Comparison of ENCODE assay signal across 1 cellular context in the genomic region with DNA sequence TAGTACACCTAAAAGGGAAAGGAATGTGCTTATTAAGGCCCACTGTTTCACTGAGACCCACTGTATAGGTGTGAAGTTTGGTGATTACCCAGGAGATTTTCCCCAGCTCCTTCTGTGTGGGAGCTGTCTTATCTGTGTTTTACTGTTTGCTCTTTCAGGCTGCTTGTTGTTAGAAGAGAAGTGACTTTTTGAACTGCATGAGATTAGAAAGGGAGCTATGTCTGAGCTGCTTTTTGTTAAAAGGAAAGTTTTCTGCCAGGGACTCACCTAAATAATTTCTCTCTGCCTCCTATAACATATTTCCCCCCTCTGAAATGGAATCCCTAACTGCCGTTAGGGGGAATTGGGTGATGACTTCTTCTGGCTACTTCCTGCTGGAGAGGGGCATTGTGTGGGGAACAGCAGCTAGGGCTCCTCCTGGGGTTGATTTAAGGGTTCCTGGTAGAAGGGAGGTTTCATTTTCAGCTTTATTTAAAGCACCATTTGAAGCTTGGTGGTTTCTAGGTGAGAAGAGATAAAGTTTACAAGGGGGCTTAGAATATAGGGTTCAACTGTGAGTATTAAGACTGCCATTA.
TF ChIP-seq lines count a peak whose summit lies in the region.

No MANE protein-coding gene starts in this region.

TF ChIP-seq in GM12878, 131 proteins besides CTCF, POLR2A, EP300 and RAD21 (continued from another document):
- TF ChIP-seq, protein P1, sequence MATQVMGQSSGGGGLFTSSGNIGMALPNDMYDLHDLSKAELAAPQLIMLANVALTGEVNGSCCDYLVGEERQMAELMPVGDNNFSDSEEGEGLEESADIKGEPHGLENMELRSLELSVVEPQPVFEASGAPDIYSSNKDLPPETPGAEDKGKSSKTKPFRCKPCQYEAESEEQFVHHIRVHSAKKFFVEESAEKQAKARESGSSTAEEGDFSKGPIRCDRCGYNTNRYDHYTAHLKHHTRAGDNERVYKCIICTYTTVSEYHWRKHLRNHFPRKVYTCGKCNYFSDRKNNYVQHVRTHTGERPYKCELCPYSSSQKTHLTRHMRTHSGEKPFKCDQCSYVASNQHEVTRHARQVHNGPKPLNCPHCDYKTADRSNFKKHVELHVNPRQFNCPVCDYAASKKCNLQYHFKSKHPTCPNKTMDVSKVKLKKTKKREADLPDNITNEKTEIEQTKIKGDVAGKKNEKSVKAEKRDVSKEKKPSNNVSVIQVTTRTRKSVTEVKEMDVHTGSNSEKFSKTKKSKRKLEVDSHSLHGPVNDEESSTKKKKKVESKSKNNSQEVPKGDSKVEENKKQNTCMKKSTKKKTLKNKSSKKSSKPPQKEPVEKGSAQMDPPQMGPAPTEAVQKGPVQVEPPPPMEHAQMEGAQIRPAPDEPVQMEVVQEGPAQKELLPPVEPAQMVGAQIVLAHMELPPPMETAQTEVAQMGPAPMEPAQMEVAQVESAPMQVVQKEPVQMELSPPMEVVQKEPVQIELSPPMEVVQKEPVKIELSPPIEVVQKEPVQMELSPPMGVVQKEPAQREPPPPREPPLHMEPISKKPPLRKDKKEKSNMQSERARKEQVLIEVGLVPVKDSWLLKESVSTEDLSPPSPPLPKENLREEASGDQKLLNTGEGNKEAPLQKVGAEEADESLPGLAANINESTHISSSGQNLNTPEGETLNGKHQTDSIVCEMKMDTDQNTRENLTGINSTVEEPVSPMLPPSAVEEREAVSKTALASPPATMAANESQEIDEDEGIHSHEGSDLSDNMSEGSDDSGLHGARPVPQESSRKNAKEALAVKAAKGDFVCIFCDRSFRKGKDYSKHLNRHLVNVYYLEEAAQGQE (IDR thresholded peaks at IDR 0.05; ENCODE audit: low read depth, low read length): no peak
- TF ChIP-seq NR2F1 (conservative IDR thresholded peaks at IDR 0.05) (0 out of 2 replicates have a peak, but pooled peaks have one; percentile 36), SUPT20H (IDR thresholded peaks at IDR 0.05; ENCODE audit: borderline replicate concordance, control insufficient read depth, low read depth, low read length) (no peak), IRF4 (IDR thresholded peaks at IDR 0.05; ENCODE audit: low read depth, low read length) (no peak), MEF2B (IDR thresholded peaks at IDR 0.05; ENCODE audit: partially characterized antibody, poor library complexity, severe bottlenecking) (no peak), MTA2 (IDR thresholded peaks at IDR 0.05; ENCODE audit: low read depth) (peak; percentile 40; the same call in 1 of the 2 replicates), BHLHE40 (IDR thresholded peaks at IDR 0.05; ENCODE audit: borderline replicate concordance in 1 of 2, low read depth in 2 of 2, low read length in 1 of 2) (0 out of 4 replicates have a peak, but pooled peaks of 1 of the 2 experiments have one; percentile 13), IKZF2 (IDR thresholded peaks at IDR 0.05) (peak; percentile 52 to 61; a peak in 2 of 4 replicates)
- TF ChIP-seq, protein P2, sequence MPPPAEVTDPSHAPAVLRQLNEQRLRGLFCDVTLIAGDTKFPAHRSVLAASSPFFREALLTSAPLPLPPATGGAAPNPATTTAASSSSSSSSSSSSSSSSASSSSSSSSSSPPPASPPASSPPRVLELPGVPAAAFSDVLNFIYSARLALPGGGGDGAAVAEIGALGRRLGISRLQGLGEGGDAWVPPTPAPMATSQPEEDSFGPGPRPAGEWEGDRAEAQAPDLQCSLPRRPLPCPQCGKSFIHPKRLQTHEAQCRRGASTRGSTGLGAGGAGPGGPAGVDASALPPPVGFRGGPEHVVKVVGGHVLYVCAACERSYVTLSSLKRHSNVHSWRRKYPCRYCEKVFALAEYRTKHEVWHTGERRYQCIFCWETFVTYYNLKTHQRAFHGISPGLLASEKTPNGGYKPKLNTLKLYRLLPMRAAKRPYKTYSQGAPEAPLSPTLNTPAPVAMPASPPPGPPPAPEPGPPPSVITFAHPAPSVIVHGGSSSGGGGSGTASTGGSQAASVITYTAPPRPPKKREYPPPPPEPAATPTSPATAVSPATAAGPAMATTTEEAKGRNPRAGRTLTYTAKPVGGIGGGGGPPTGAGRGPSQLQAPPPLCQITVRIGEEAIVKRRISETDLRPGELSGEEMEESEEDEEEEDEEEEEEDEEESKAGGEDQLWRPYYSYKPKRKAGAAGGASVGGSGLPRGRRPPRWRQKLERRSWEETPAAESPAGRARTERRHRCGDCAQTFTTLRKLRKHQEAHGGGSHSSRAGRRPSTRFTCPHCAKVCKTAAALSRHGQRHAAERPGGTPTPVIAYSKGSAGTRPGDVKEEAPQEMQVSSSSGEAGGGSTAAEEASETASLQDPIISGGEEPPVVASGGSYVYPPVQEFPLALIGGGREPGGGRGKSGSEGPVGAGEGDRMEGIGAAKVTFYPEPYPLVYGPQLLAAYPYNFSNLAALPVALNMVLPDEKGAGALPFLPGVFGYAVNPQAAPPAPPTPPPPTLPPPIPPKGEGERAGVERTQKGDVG (CRISPR knock-in tag; IDR thresholded peaks at IDR 0.05): no peak
- TF ChIP-seq, protein P3, sequence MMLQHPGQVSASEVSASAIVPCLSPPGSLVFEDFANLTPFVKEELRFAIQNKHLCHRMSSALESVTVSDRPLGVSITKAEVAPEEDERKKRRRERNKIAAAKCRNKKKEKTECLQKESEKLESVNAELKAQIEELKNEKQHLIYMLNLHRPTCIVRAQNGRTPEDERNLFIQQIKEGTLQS (IDR thresholded peaks at IDR 0.05; ENCODE audit: borderline replicate concordance, extremely low read depth, low read depth, low read length): no peak
- TF ChIP-seq, protein P4, sequence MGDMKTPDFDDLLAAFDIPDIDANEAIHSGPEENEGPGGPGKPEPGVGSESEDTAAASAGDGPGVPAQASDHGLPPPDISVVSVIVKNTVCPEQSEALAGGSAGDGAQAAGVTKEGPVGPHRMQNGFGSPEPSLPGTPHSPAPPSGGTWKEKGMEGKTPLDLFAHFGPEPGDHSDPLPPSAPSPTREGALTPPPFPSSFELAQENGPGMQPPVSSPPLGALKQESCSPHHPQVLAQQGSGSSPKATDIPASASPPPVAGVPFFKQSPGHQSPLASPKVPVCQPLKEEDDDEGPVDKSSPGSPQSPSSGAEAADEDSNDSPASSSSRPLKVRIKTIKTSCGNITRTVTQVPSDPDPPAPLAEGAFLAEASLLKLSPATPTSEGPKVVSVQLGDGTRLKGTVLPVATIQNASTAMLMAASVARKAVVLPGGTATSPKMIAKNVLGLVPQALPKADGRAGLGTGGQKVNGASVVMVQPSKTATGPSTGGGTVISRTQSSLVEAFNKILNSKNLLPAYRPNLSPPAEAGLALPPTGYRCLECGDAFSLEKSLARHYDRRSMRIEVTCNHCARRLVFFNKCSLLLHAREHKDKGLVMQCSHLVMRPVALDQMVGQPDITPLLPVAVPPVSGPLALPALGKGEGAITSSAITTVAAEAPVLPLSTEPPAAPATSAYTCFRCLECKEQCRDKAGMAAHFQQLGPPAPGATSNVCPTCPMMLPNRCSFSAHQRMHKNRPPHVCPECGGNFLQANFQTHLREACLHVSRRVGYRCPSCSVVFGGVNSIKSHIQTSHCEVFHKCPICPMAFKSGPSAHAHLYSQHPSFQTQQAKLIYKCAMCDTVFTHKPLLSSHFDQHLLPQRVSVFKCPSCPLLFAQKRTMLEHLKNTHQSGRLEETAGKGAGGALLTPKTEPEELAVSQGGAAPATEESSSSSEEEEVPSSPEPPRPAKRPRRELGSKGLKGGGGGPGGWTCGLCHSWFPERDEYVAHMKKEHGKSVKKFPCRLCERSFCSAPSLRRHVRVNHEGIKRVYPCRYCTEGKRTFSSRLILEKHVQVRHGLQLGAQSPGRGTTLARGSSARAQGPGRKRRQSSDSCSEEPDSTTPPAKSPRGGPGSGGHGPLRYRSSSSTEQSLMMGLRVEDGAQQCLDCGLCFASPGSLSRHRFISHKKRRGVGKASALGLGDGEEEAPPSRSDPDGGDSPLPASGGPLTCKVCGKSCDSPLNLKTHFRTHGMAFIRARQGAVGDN (IDR thresholded peaks at IDR 0.05): no peak
TF ChIP-seq in GM12878: peak in this region for 12.
